In the genomic region with DNA sequence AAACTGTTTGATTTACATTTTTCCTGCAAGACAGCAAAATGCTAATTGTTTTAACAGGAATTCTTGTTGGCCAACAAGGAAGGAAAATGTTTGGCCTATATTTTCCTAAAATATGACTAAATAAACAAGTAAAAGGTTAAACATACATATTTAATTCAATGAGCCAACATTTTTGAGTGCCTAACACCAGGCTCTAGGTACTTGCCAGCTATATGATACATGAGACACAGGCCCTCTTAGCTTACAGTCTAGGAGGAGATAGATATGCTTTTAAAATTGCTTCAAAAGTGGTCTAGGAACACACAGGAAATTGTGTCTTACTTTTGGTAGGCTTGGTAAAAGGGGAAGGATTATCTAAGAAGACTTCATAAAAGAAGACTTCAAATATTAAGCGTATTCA, we compare ENCODE assay signal across 24 cellular contexts. TPM values are rescaled to one million over a fixed set of nuclear protein-coding genes. Genes with fewer than 3 reads are reported as not detected.
DNase-seq lines count a peak whose midpoint lies in the region; ATAC-seq and TF ChIP-seq lines count a peak whose summit lies in the region.
"Had no signal": no experiment of that assay in that cellular context is flagged by ENCODE, and none has a peak within 500 bp of the region (broad histone marks: within the 10 kb centered on the region; RNA-seq: fewer than 3 reads in every experiment).

No MANE protein-coding gene starts in this region.

- peaks cover 3% of the 10 kb centered on the region for H3K36me3 Mint-ChIP-seq in neural progenitor cell

- TF ChIP-seq CTCF in LNCaP clone FGC (IDR thresholded peaks at IDR 0.05; ENCODE audit: control insufficient read depth, extremely low read depth, insufficient read depth): no peak
- TF ChIP-seq CTCF in foreskin fibroblast (IDR thresholded peaks at IDR 0.05; ENCODE audit: low read depth, low read length): no peak
- no peak for TF ChIP-seq CTCF in neural progenitor cell (IDR thresholded peaks at IDR 0.05)

- no peak overlapping the region for H3K4me3 ChIP-seq in LNCaP clone FGC (ENCODE audit: low read depth, low read length)
- no peak overlapping the region for H3K4me3 ChIP-seq in adipocyte (ENCODE audit: low read length)
- H3K4me3 ChIP-seq in foreskin fibroblast (ENCODE audit: low read depth in 1 of 2, low read length in 2 of 2): no peak overlapping the region
- no peak overlapping the region for H3K4me3 ChIP-seq in neural progenitor cell
- H3K4me3 ChIP-seq: GM23248 had no signal

- ATAC-seq in GM19397 (IDR thresholded peaks at IDR 0.05; ENCODE audit: unreplicated experiment): no peak
- ATAC-seq: CD8-positive, alpha-beta T cell; T-cell had no signal

- no peaks in the 10 kb centered on the region for H3K27me3 Mint-ChIP-seq in neural progenitor cell (ENCODE audit: insufficient read depth, low read depth)
- H3K27me3 Mint-ChIP-seq: B cell, T-cell had no signal

- no peak overlapping the region for H3K4me2 ChIP-seq in neural progenitor cell

- H3K4me1 Mint-ChIP-seq in neural progenitor cell: no peaks in the 10 kb centered on the region
- H3K4me1 Mint-ChIP-seq: B cell had no signal

- H2AFZ ChIP-seq in neural progenitor cell (replicated peaks): no peak overlapping the region
- H2AFZ ChIP-seq: GM23248 had no signal

- no peaks in the 10 kb centered on the region for H3F3A ChIP-seq in neural progenitor cell (ENCODE audit: low read depth)

- no peaks in the 10 kb centered on the region for H4K20me1 ChIP-seq in neural progenitor cell (ENCODE audit: low read depth)

- H3K9ac ChIP-seq in adipocyte (ENCODE audit: low read length) (no peak overlapping the region), neural progenitor cell (no peak overlapping the region)
- H3K9ac ChIP-seq: GM23248 had no signal

- H3K79me2 ChIP-seq in neural progenitor cell (ENCODE audit: low read depth): no peaks in the 10 kb centered on the region

- H3K9me3 ChIP-seq in adipocyte (ENCODE audit: control insufficient read depth, low read length) (no peaks in the 10 kb centered on the region), neural progenitor cell (ENCODE audit: low read depth) (no peaks in the 10 kb centered on the region)

- H3K4me1 ChIP-seq in adipocyte (ENCODE audit: control insufficient read depth, insufficient read depth, low read length) (peaks cover 8% of the 10 kb centered on the region), neural progenitor cell (no peaks in the 10 kb centered on the region)

- H3K27ac ChIP-seq in neural progenitor cell: no peak overlapping the region
- H3K27ac ChIP-seq: C4-2B, GM23248 had no signal

- H3K4me3 Mint-ChIP-seq in neural progenitor cell: no peak overlapping the region
- H3K4me3 Mint-ChIP-seq: B cell; CD8-positive, alpha-beta T cell; H9; T-cell had no signal

- H3K27ac Mint-ChIP-seq in neural progenitor cell: no peak overlapping the region
- H3K27ac Mint-ChIP-seq: B cell; CD8-positive, alpha-beta T cell; H9; T-cell had no signal

- no peaks in the 10 kb centered on the region for H3K36me3 ChIP-seq in adipocyte (ENCODE audit: control insufficient read depth, insufficient read depth, low read length, severe bottlenecking)
- H3K36me3 ChIP-seq in neural progenitor cell: no peaks in the 10 kb centered on the region

- H3K27me3 ChIP-seq in adipocyte (replicated peaks; ENCODE audit: control insufficient read depth, insufficient read depth, low read length) (no peaks in the 10 kb centered on the region), neural progenitor cell (no peaks in the 10 kb centered on the region)

- H3K9me3 Mint-ChIP-seq in neural progenitor cell: peaks cover 5% of the 10 kb centered on the region
- H3K9me3 Mint-ChIP-seq: CD8-positive, alpha-beta T cell had no signal

- peak; percentile 38 for DNase-seq in LNCaP clone FGC (ENCODE audit: low read depth)
- DNase-seq in adipocyte (ENCODE audit: low read depth): peak; percentile 49
- DNase-seq in foreskin fibroblast: peak; percentile 17 to 41
- DNase-seq in neural progenitor cell (ENCODE audit: low spot score): no peak
- no peak for DNase-seq in AG20443 (ENCODE audit: low spot score)
- DNase-seq in DMS114 treated with DMSO at 0.1 percent for 48 hours (lab: John Stamatoyannopoulos, UW; ENCODE audit: unreplicated experiment): no peak
- DNase-seq: CD8-positive, alpha-beta T cell; DMS153; DND-41; GM23248; H9; KG1; NCI-H1092; NCI-H1417 treated with DMSO at 0.1 percent for 48 hours; NCI-H1694 treated with DMSO at 0.1 percent for 48 hours; NCI-H2081; NCI-H446; NCI-H524 treated with DMSO at 0.1 percent for 48 hours; RPMI8226; SHP77; T-cell had no signal

RNA-seq across cellular contexts. Expression of gene PIGK, which starts 50.9 kb away (rescaled TPM):
- 16.9 and 44.1 TPM in 2 replicates for total RNA-seq in neural progenitor cell (ENCODE audit: low replicate concordance)

Comparison
In these comparisons a context has a peak if more than half of its experiments do, and no peak if none do; other contexts are left out.
1. DNase-seq: peak in LNCaP clone FGC (single experiment), adipocyte (single experiment) and foreskin fibroblast (2 of 2); none in neural progenitor cell (single experiment), AG20443 (single experiment) and DMS114 treated with DMSO at 0.1 percent for 48 hours (single experiment).